Comparison of ENCODE assay signal across 22 cellular contexts in the genomic region with DNA sequence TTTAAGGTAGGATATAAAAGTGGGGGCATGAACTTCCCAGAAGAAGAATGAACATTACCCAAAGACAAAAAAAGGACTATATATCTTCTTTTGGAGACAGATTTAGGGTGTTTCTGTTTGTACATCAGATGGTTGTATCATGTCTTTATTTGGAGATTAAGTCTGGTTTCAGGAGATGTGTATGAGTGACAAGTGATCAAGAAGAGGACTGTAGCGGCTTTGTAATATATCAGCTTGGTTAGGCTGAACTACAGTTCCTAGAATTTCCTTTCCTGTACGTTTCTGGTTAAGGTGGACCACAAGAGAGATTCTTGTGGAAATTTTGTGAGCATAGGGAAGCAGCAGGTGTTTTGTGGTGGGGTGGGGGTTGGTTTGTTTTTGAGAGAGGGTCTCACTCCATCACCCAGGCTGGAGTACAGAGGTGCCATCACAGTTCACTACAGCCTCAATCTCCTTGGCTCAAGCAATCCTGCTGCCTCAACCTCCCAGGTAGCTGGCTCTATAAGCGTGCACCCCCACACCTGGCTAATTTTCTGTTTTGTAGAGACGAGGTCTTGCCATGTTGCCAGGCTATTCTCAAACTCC.
A peak's percentile ranks its signal among the peaks of the same experiment; 100 is the strongest.
DNase-seq lines count a peak whose midpoint lies in the region; ATAC-seq, FAIRE-seq and TF ChIP-seq lines count a peak whose summit lies in the region.
"Had no signal": no experiment of that assay in that cellular context is flagged by ENCODE, and none has a peak within 500 bp of the region (broad histone marks: within the 10 kb centered on the region; RNA-seq: fewer than 3 reads in every experiment).

No MANE protein-coding gene starts in this region.

- H3K4me2 ChIP-seq in DND-41 (ENCODE audit: insufficient read depth, low read length), result peak overlapping the region; percentile 3
- H3K4me2 ChIP-seq: A549 had no signal

- no peaks in the 10 kb centered on the region for H3K79me2 ChIP-seq in DND-41 (ENCODE audit: insufficient read depth, low read length)

- peak overlapping the region in 1 of 2 experiments; percentile 4; a peak in 1 of 4 replicates for H3K4me3 ChIP-seq in DND-41 (ENCODE audit: low read depth in 1 of 2, low read length in 2 of 2)
- H3K4me3 ChIP-seq: A549; BLaER1 treated with 17β-estradiol and CSF1 and Interleukin-3, amounts not matched to agents 10 nM and 100 nM; GM12878 had no signal

- no peaks in the 10 kb centered on the region for H3K27me3 ChIP-seq in DND-41 (ENCODE audit: insufficient read depth, low read length, poor library complexity)
- H3K27me3 ChIP-seq: BLaER1 treated with 17β-estradiol and CSF1 and Interleukin-3, amounts not matched to agents 10 nM and 100 nM had no signal

- H3K4me1 Mint-ChIP-seq in activated naive CD8-positive, alpha-beta T cell treated with anti-CD3 and anti-CD28 coated beads, Interleukin-2, amount 10 ng/mL, durations not matched to agents 7 days and 5 days, result peaks cover 15% of the 10 kb centered on the region
- H3K4me1 Mint-ChIP-seq in activated naive CD8-positive, alpha-beta T cell treated with anti-CD3 and anti-CD28 coated beads for 36 hours, result no peaks in the 10 kb centered on the region

- no peak for DNase-seq in activated naive CD8-positive, alpha-beta T cell treated with anti-CD3 and anti-CD28 coated beads, Interleukin-2, amount 10 ng/mL, durations not matched to agents 7 days and 5 days
- no peak for DNase-seq in activated naive CD8-positive, alpha-beta T cell treated with anti-CD3 and anti-CD28 coated beads for 36 hours
- DNase-seq in DND-41 (peak; percentile 84), urothelium cell line (ENCODE audit: low spot score) (no peak)
- DNase-seq: AML-193; Caco-2; Calu3; CD4-positive, alpha-beta T cell; CD8-positive, alpha-beta T cell; DMS79 treated with DMSO at 0.1 percent for 48 hours; EL; GDM1 had no signal

- H3K4me3 Mint-ChIP-seq in activated naive CD8-positive, alpha-beta T cell treated with anti-CD3 and anti-CD28 coated beads, Interleukin-2, amount 10 ng/mL, durations not matched to agents 7 days and 5 days, result no peak overlapping the region
- H3K4me3 Mint-ChIP-seq in activated naive CD8-positive, alpha-beta T cell treated with anti-CD3 and anti-CD28 coated beads for 36 hours, result no peak overlapping the region
- H3K4me3 Mint-ChIP-seq: B cell; CD4-positive, alpha-beta T cell; CD8-positive, alpha-beta T cell had no signal

- no peaks in the 10 kb centered on the region for H3K36me3 ChIP-seq in DND-41 (ENCODE audit: insufficient read depth, low read length)
- H3K36me3 ChIP-seq: BLaER1 treated with 17β-estradiol and CSF1 and Interleukin-3, amounts not matched to agents 10 nM and 100 nM had no signal

- peak overlapping the region; percentile 82 for H3K27ac ChIP-seq in DND-41 (ENCODE audit: low read length)
- H3K27ac ChIP-seq: 22Rv1; A549; BLaER1 treated with 17β-estradiol and CSF1 and Interleukin-3, amounts not matched to agents 10 nM and 100 nM; C4-2B had no signal

- H3K27ac Mint-ChIP-seq in activated naive CD8-positive, alpha-beta T cell treated with anti-CD3 and anti-CD28 coated beads, Interleukin-2, amount 10 ng/mL, durations not matched to agents 7 days and 5 days, result no peak overlapping the region
- H3K27ac Mint-ChIP-seq in activated naive CD8-positive, alpha-beta T cell treated with anti-CD3 and anti-CD28 coated beads for 36 hours, result no peak overlapping the region
- H3K27ac Mint-ChIP-seq: B cell; CD4-positive, alpha-beta T cell; CD8-positive, alpha-beta T cell had no signal

- peaks cover 56% of the 10 kb centered on the region for H3K4me1 ChIP-seq in DND-41 (ENCODE audit: insufficient read depth, low read length)
- H3K4me1 ChIP-seq: A549, Caco-2 had no signal

- FAIRE-seq in urothelium cell line (lab: Jason Lieb, UNC), result peak; percentile 53
- FAIRE-seq: A549, D721Med, GM12878, GM12892, GM18507 had no signal

- peaks cover 15% of the 10 kb centered on the region for H3K27me3 Mint-ChIP-seq in activated naive CD8-positive, alpha-beta T cell treated with anti-CD3 and anti-CD28 coated beads, Interleukin-2, amount 10 ng/mL, durations not matched to agents 7 days and 5 days
- peaks cover 6% of the 10 kb centered on the region for H3K27me3 Mint-ChIP-seq in activated naive CD8-positive, alpha-beta T cell treated with anti-CD3 and anti-CD28 coated beads for 36 hours

- peak; percentile 47 for ATAC-seq in activated naive CD8-positive, alpha-beta T cell treated with anti-CD3 and anti-CD28 coated beads, Interleukin-2, amount 10 ng/mL, durations not matched to agents 7 days and 5 days (ENCODE audit: low read depth)
- ATAC-seq in DND-41 (ENCODE audit: insufficient read depth, low read depth) (peak; percentile 86), HG02588 (IDR thresholded peaks at IDR 0.05; ENCODE audit: unreplicated experiment) (no peak)
- ATAC-seq: A549; CD8-positive, alpha-beta T cell; GM12878 had no signal

- no peaks in the 10 kb centered on the region for H4K20me1 ChIP-seq in DND-41 (ENCODE audit: insufficient read depth, low read length)
- H4K20me1 ChIP-seq: BLaER1 treated with 17β-estradiol and CSF1 and Interleukin-3, amounts not matched to agents 10 nM and 100 nM had no signal

- no peak overlapping the region; the same call in 1 of the 2 replicates for H3K9ac ChIP-seq in DND-41 (ENCODE audit: low read depth, low read length)
- H3K9ac ChIP-seq: BLaER1 treated with 17β-estradiol and CSF1 and Interleukin-3, amounts not matched to agents 10 nM and 100 nM had no signal

- H3K9me3 Mint-ChIP-seq in activated naive CD8-positive, alpha-beta T cell treated with anti-CD3 and anti-CD28 coated beads, Interleukin-2, amount 10 ng/mL, durations not matched to agents 7 days and 5 days, result peaks cover 2% of the 10 kb centered on the region
- no peaks in the 10 kb centered on the region for H3K9me3 Mint-ChIP-seq in activated naive CD8-positive, alpha-beta T cell treated with anti-CD3 and anti-CD28 coated beads for 36 hours
- H3K9me3 Mint-ChIP-seq: CD4-positive, alpha-beta T cell; CD8-positive, alpha-beta T cell had no signal

- no peaks in the 10 kb centered on the region for H3K36me3 Mint-ChIP-seq in activated naive CD8-positive, alpha-beta T cell treated with anti-CD3 and anti-CD28 coated beads, Interleukin-2, amount 10 ng/mL, durations not matched to agents 7 days and 5 days
- no peaks in the 10 kb centered on the region for H3K36me3 Mint-ChIP-seq in activated naive CD8-positive, alpha-beta T cell treated with anti-CD3 and anti-CD28 coated beads for 36 hours
- H3K36me3 Mint-ChIP-seq: CD8-positive, alpha-beta T cell had no signal

- H3K9me3 ChIP-seq in DND-41 (ENCODE audit: insufficient read depth, low read length, severe bottlenecking), result no peaks in the 10 kb centered on the region
- H3K9me3 ChIP-seq: A549; BLaER1 treated with 17β-estradiol and CSF1 and Interleukin-3, amounts not matched to agents 10 nM and 100 nM; Caco-2 had no signal

- TF ChIP-seq CTCF in DND-41 (IDR thresholded peaks at IDR 0.05; ENCODE audit: borderline replicate concordance, extremely low read depth, low read length, poor library complexity, severe bottlenecking), result no peak

- POLR2A ChIA-PET in activated naive CD8-positive, alpha-beta T cell treated with anti-CD3 and anti-CD28 coated beads, Interleukin-2, amount 10 ng/mL, durations not matched to agents 7 days and 5 days (lab: Charles Lee), result no interaction called here

- no peak overlapping the region for H2AFZ ChIP-seq in DND-41 (ENCODE audit: low read depth, low read length)
